In genomic region chr20:15842872-15843271, GRCh38 we compare ENCODE assay signal across 16 cellular contexts.
DNase-seq lines count a peak whose midpoint lies in the region; ATAC-seq and TF ChIP-seq lines count a peak whose summit lies in the region.
"Had no signal": no experiment of that assay in that cellular context is flagged by ENCODE, and none has a peak within 500 bp of the region (broad histone marks: within the 10 kb centered on the region; RNA-seq: fewer than 3 reads in every experiment).

No MANE protein-coding gene starts in this region.

- BruUV-seq in PC-3 (replicated peaks; lab: Mats Ljungman, UMichigan), result no TSS peak

- H3K36me3 Mint-ChIP-seq in activated CD4-positive, alpha-beta T cell treated with anti-CD3 and anti-CD28 coated beads, Interleukin-2, amount 10 ng/mL, durations not matched to agents 7 days and 5 days (ENCODE audit: low read depth), result no peaks in the 10 kb centered on the region

- POLR2A ChIA-PET in PC-3 (lab: Charles Lee; ENCODE audit: unreplicated experiment), result no interaction called here
- POLR2A ChIA-PET in activated CD4-positive, alpha-beta T cell treated with anti-CD3 and anti-CD28 coated beads, Interleukin-2, amount 10 ng/mL, durations not matched to agents 7 days and 5 days (lab: Charles Lee), result no interaction called here

- in situ Hi-C loops in ACHN (cut with HindIII; ENCODE audit: low pct_ligation_motif_present, low pct_unique_long_range_greater_than_20kb, low sequenced_read_pairs), result no loop called here

- intact Hi-C loops in PC-3 (cut with micrococcal nuclease), result no loop called here

- H3K79me2 ChIP-seq in PC-3 (ENCODE audit: low read length), result no peaks in the 10 kb centered on the region

- peak; percentile 47 for TF ChIP-seq CTCF in PC-3 (conservative IDR thresholded peaks at IDR 0.05; ENCODE audit: low read depth, low read length)

- H3K27ac Mint-ChIP-seq in activated CD4-positive, alpha-beta T cell treated with anti-CD3 and anti-CD28 coated beads, Interleukin-2, amount 10 ng/mL, durations not matched to agents 7 days and 5 days, result no peak overlapping the region
- H3K27ac Mint-ChIP-seq: activated T-cell treated with anti-CD3 and anti-CD28 coated beads, Interleukin-2, amount 50 U/mL, for 72 hours had no signal

- CTCF ChIA-PET in PC-3 (lab: Charles Lee), result no interaction called here
- CTCF ChIA-PET in activated CD4-positive, alpha-beta T cell treated with anti-CD3 and anti-CD28 coated beads, Interleukin-2, amount 10 ng/mL, durations not matched to agents 7 days and 5 days (lab: Charles Lee), result no interaction called here

- H3K27ac ChIP-seq in PC-3 (ENCODE audit: low read length), result no peak overlapping the region
- H3K27ac ChIP-seq: body of pancreas, RWPE1 had no signal

- no peaks in the 10 kb centered on the region for H4K20me1 ChIP-seq in PC-3 (ENCODE audit: low read length)

- no peaks in the 10 kb centered on the region for H3K9me2 ChIP-seq in PC-3 (replicated peaks; ENCODE audit: low read length)

- no peak overlapping the region for H3K9ac ChIP-seq in PC-3 (ENCODE audit: low read length)

- no peak overlapping the region for H3K4me2 ChIP-seq in PC-3 (ENCODE audit: low read length)

- H3K4me3 Mint-ChIP-seq in activated CD4-positive, alpha-beta T cell treated with anti-CD3 and anti-CD28 coated beads, Interleukin-2, amount 10 ng/mL, durations not matched to agents 7 days and 5 days, result no peak overlapping the region
- H3K4me3 Mint-ChIP-seq: activated T-cell treated with anti-CD3 and anti-CD28 coated beads, Interleukin-2, amount 50 U/mL, for 72 hours had no signal

- ATAC-seq in GM18519 (IDR thresholded peaks at IDR 0.05; ENCODE audit: low FRiP score, unreplicated experiment) (peak; percentile 69), HG02884 (IDR thresholded peaks at IDR 0.05; ENCODE audit: unreplicated experiment) (peak; percentile 50), PC-3 (no peak)
- ATAC-seq: activated CD4-positive, CD25-positive, alpha-beta regulatory T cell treated with anti-CD3 and anti-CD28 coated beads, Interleukin-2, amount 50 U/mL, for 24 hours; body of pancreas had no signal

- no peaks in the 10 kb centered on the region for H3F3A ChIP-seq in PC-3 (ENCODE audit: low read length, unreplicated experiment)

- no peak overlapping the region for H2AFZ ChIP-seq in PC-3 (ENCODE audit: low read length)

- peaks cover 2% of the 10 kb centered on the region for H3K9me3 Mint-ChIP-seq in activated CD4-positive, alpha-beta T cell treated with anti-CD3 and anti-CD28 coated beads, Interleukin-2, amount 10 ng/mL, durations not matched to agents 7 days and 5 days

- H3K36me3 ChIP-seq in PC-3 (ENCODE audit: low read depth, low read length), result no peaks in the 10 kb centered on the region

- H3K9me3 ChIP-seq in PC-3 (ENCODE audit: low read length), result no peaks in the 10 kb centered on the region
- H3K9me3 ChIP-seq: body of pancreas had no signal

- DNase-seq in ACHN, result peak; percentile 1
- peak; percentile 11 for DNase-seq in PC-3
- DNase-seq in activated naive CD4-positive, alpha-beta T cell treated with anti-CD3 and anti-CD28 coated beads, Interleukin-2, amount 50 U/mL, for 16 hours, result no peak
- no peak for DNase-seq in SHP77 (lab: John Stamatoyannopoulos, UW)
- no peak for DNase-seq in activated CD4-positive, alpha-beta T cell treated with anti-CD3 and anti-CD28 coated beads, Interleukin-2, amount 10 ng/mL, durations not matched to agents 7 days and 5 days
- no peak for DNase-seq in NCI-H510A (lab: John Stamatoyannopoulos, UW)
- DNase-seq: activated T-cell treated with anti-CD3 and anti-CD28 coated beads, Interleukin-2, amount 50 U/mL, for 72 hours; body of pancreas; EL; hippocampal formation; mesenchymal stem cell; posterior cingulate gyrus had no signal

- no peaks in the 10 kb centered on the region for H3K4me1 Mint-ChIP-seq in activated CD4-positive, alpha-beta T cell treated with anti-CD3 and anti-CD28 coated beads, Interleukin-2, amount 10 ng/mL, durations not matched to agents 7 days and 5 days

- H3K4me1 ChIP-seq in PC-3 (ENCODE audit: insufficient read depth, low read length), result no peaks in the 10 kb centered on the region
- H3K4me1 ChIP-seq: body of pancreas had no signal

- no peaks in the 10 kb centered on the region for H3K27me3 Mint-ChIP-seq in activated CD4-positive, alpha-beta T cell treated with anti-CD3 and anti-CD28 coated beads, Interleukin-2, amount 10 ng/mL, durations not matched to agents 7 days and 5 days

- H3K27me3 ChIP-seq in PC-3 (ENCODE audit: low read length), result no peaks in the 10 kb centered on the region
- H3K27me3 ChIP-seq: body of pancreas had no signal

- no peak overlapping the region for H3K4me3 ChIP-seq in PC-3 (ENCODE audit: low read length)
- H3K4me3 ChIP-seq: body of pancreas had no signal

Comparison
In these comparisons a context has a peak if more than half of its experiments do, and no peak if none do; other contexts are left out.
1. DNase-seq: peak in ACHN (single experiment) and PC-3 (single experiment); none in activated naive CD4-positive, alpha-beta T cell treated with anti-CD3 and anti-CD28 coated beads, Interleukin-2, amount 50 U/mL, for 16 hours (single experiment), SHP77 (0 of 2), activated CD4-positive, alpha-beta T cell treated with anti-CD3 and anti-CD28 coated beads, Interleukin-2, amount 10 ng/mL, durations not matched to agents 7 days and 5 days (single experiment) and NCI-H510A (single experiment).